Comparison of ENCODE assay signal across 13 cellular contexts in the genomic region with DNA sequence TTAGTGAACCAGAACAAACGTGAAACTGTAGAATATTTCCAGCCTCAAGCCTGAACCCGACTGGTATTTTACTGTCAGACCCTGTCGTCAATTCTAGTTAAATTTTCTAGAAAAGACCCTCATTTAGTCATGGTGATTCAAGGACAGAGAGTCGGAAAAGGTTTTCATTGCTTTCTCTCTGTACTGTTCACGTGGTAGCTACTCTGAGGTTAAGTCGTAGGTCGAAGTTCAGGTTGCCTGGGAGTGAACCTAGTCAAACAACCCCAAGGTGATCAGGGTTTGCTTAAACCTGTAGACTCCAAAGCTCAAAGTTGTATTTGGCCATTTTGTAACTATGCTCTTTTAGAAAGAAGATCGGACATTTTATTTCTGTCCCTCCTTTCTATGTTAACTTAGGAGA.
DNase-seq lines count a peak whose midpoint lies in the region; ATAC-seq, FAIRE-seq and TF ChIP-seq lines count a peak whose summit lies in the region.
"Had no signal": no experiment of that assay in that cellular context is flagged by ENCODE, and none has a peak within 500 bp of the region (broad histone marks: within the 10 kb centered on the region; RNA-seq: fewer than 3 reads in every experiment).

No MANE protein-coding gene starts in this region.

- no peak overlapping the region for H3K4me3 ChIP-seq in IMR-90 (ENCODE audit: insufficient read depth, low read depth, low read length)
- H3K4me3 ChIP-seq in mesendoderm (ENCODE audit: low read length) = no peak overlapping the region
- H3K4me3 ChIP-seq: GM12878, HAP-1 had no signal

- no peak overlapping the region for H3K18ac ChIP-seq in IMR-90 (ENCODE audit: low read depth, low read length)
- peak overlapping the region; percentile 29 for H3K18ac ChIP-seq in mesendoderm (ENCODE audit: low read length)

- intact Hi-C loops in IMR-90 (cut with micrococcal nuclease) = no loop called here

- no peak overlapping the region for H2AFZ ChIP-seq in IMR-90 (replicated peaks; ENCODE audit: low read length, poor library complexity)

- FAIRE-seq in GM12891 (lab: Jason Lieb, UNC) = peak; percentile 65
- FAIRE-seq: GM12878, H1 had no signal

- H3K79me1 ChIP-seq in IMR-90 (ENCODE audit: low read depth in 1 of 2, low read length in 2 of 2) (peaks cover 35 to 46% of the 10 kb centered on the region in 2 experiments), mesendoderm (ENCODE audit: low read length) (no peaks in the 10 kb centered on the region)

- no peak for TF ChIP-seq RAD21 in IMR-90 (IDR thresholded peaks at IDR 0.05; ENCODE audit: low read length)

- H2BK5ac ChIP-seq in IMR-90 (ENCODE audit: low read depth, low read length, poor library complexity, severe bottlenecking) (no peak overlapping the region), mesendoderm (ENCODE audit: low read length) (peak overlapping the region; percentile 74)

- H2BK120ac ChIP-seq in IMR-90 (ENCODE audit: low read depth, low read length) = no peak overlapping the region
- no peak overlapping the region for H2BK120ac ChIP-seq in mesendoderm (ENCODE audit: low read depth, low read length)

- no peak overlapping the region for H3K4me2 ChIP-seq in IMR-90 (ENCODE audit: low read depth, low read length)
- H3K4me2 ChIP-seq in mesendoderm (ENCODE audit: low read length) = no peak overlapping the region

- H2BK15ac ChIP-seq in IMR-90 (ENCODE audit: low read depth, low read length) = no peak overlapping the region
- peak overlapping the region; percentile 42 for H2BK15ac ChIP-seq in mesendoderm (replicated peaks; ENCODE audit: low read depth)

- H3K9ac ChIP-seq in IMR-90 (ENCODE audit: low read depth, low read length) (no peak overlapping the region), mesendoderm (ENCODE audit: low read length) (no peak overlapping the region)

- no peak for TF ChIP-seq POLR2A in GM12891 (IDR thresholded peaks at IDR 0.05; ENCODE audit: low read depth, low read length)
- no peak for TF ChIP-seq POLR2A in IMR-90 (IDR thresholded peaks at IDR 0.05; ENCODE audit: low read depth, low read length)

- no TSS peak for BruUV-seq in IMR-90 (replicated peaks; lab: Mats Ljungman, UMichigan)

- no peak overlapping the region for H3K56ac ChIP-seq in IMR-90 (ENCODE audit: extremely low read depth, insufficient read depth, low read length)
- peak overlapping the region; percentile 69 for H3K56ac ChIP-seq in mesendoderm (ENCODE audit: low read length)

- no peak overlapping the region for H2BK20ac ChIP-seq in IMR-90 (ENCODE audit: low read depth, low read length)

- POLR2A ChIA-PET in IMR-90 (lab: Charles Lee; ENCODE audit: unreplicated experiment) = no interaction called here

- H4K91ac ChIP-seq in IMR-90 (ENCODE audit: insufficient read depth, low read depth, low read length) = no peak overlapping the region

- dilution Hi-C loops in IMR-90 (cut with HindIII; ENCODE audit: low sequenced_read_pairs, unreplicated experiment) = no loop called here

- H2AK5ac ChIP-seq in IMR-90 (ENCODE audit: low read depth, low read length) (no peak overlapping the region), mesendoderm (ENCODE audit: low read length) (peak overlapping the region; percentile 76)

- H3K36me3 ChIP-seq in IMR-90 (ENCODE audit: control insufficient read depth, insufficient read depth, low read length) (peaks cover 2% of the 10 kb centered on the region), mesendoderm (ENCODE audit: control insufficient read depth, insufficient read depth, low read length) (no peaks in the 10 kb centered on the region)
- H3K36me3 ChIP-seq: HAP-1 had no signal

- no peak overlapping the region for H3K23ac ChIP-seq in IMR-90 (ENCODE audit: low read depth, low read length)
- H3K23ac ChIP-seq in mesendoderm (ENCODE audit: low read length) = no peak overlapping the region

- 0 out of 2 replicates have a peak overlapping the region, but pooled peaks have one; percentile 37 for H3K14ac ChIP-seq in IMR-90 (replicated peaks; ENCODE audit: low read depth, low read length)

- H2AK9ac ChIP-seq in IMR-90 (replicated peaks; ENCODE audit: low read depth, low read length, poor library complexity) = no peak overlapping the region

- no peak overlapping the region for H3K4ac ChIP-seq in IMR-90 (ENCODE audit: low read depth, low read length)
- peak overlapping the region; percentile 70 for H3K4ac ChIP-seq in mesendoderm (ENCODE audit: low read depth, low read length)

- H4K5ac ChIP-seq in IMR-90 (ENCODE audit: low read depth, low read length) (no peak overlapping the region), mesendoderm (ENCODE audit: low read length) (peak overlapping the region; percentile 6)

- WGBS in IMR-90 (ENCODE audit: extremely low coverage in 2 of 2, insufficient read length in 1 of 2), 2 experiments = 93% methylated on average over 3 of the region's 8 CpGs; no CpG with 5 or more reads in 1 of the 2 experiments
- no CpG with 5 or more reads among the region's 8 CpGs for WGBS in mesendoderm (ENCODE audit: extremely low coverage, insufficient coverage, low lambda C conversion rate)

- H4K20me1 ChIP-seq in IMR-90 (ENCODE audit: insufficient read depth, low read length) = no peaks in the 10 kb centered on the region; the same call in 1 of the 2 replicates

- H3K9me1 ChIP-seq in IMR-90 (ENCODE audit: insufficient read depth, low read length) = no peaks in the 10 kb centered on the region; the same call in 1 of the 2 replicates

- DNase-seq in GM12891 (ENCODE audit: insufficient read length, low spot score) (no peak), IMR-90 (no peak), left lobe of liver (ENCODE audit: low spot score) (no peak), mesendoderm (no peak), NCI-H1436 treated with DMSO at 0.1 percent for 48 hours (lab: John Stamatoyannopoulos, UW) (no peak)
- DNase-seq: C1 segment of cervical spinal cord; CD4-positive, alpha-beta T cell; DMS79 had no signal

- H3K27me3 ChIP-seq in IMR-90 (ENCODE audit: control insufficient read depth, insufficient read depth, low read length) (no peaks in the 10 kb centered on the region), mesendoderm (ENCODE audit: insufficient read depth, low read length, poor library complexity) (no peaks in the 10 kb centered on the region)

- in situ Hi-C loops in IMR-90 (cut with MboI; ENCODE audit: low sequenced_read_pairs) = no loop called here

- TF ChIP-seq CTCF in IMR-90 (conservative IDR thresholded peaks at IDR 0.05; ENCODE audit: low read depth, low read length) = no peak

- peaks cover 7% of the 10 kb centered on the region for H3K4me1 ChIP-seq in IMR-90 (ENCODE audit: control insufficient read depth, insufficient read depth, low read length)
- H3K4me1 ChIP-seq in mesendoderm (ENCODE audit: control insufficient read depth, low read depth, low read length) = peaks cover 9% of the 10 kb centered on the region
- H3K4me1 ChIP-seq: HAP-1 had no signal

- CTCF ChIA-PET in IMR-90 (lab: Yijun Ruan, JAX) = interaction anchor here (0.8 to 1.0 kb wide), 2 partner anchors 9 to 26 kb away, joined by 3 to 4 read pairs; no protein-coding TSS in a partner anchor

- ATAC-seq in IMR-90 (ENCODE audit: low read depth) (no peak), left lobe of liver (peak; percentile 82), GM18517 (IDR thresholded peaks at IDR 0.05; ENCODE audit: unreplicated experiment) (no peak), HG03521 (IDR thresholded peaks at IDR 0.05; ENCODE audit: unreplicated experiment) (no peak)
- ATAC-seq: GM12878 had no signal

- no peaks in the 10 kb centered on the region for H3K9me3 ChIP-seq in IMR-90 (ENCODE audit: control insufficient read depth, insufficient read depth, low read length)
- H3K9me3 ChIP-seq: HAP-1 had no signal

- no peaks in the 10 kb centered on the region for H3K79me2 ChIP-seq in mesendoderm (ENCODE audit: control insufficient read depth, insufficient read depth, low read length)

- no peak overlapping the region for H4K8ac ChIP-seq in IMR-90 (ENCODE audit: low read depth in 2 of 2, low read length in 2 of 2)
- no peak overlapping the region for H4K8ac ChIP-seq in mesendoderm (ENCODE audit: low read depth, low read length)

- H3K27ac ChIP-seq in IMR-90 (ENCODE audit: insufficient read depth, low read length) = no peak overlapping the region
- H3K27ac ChIP-seq in mesendoderm (ENCODE audit: low read depth, low read length) = no peak overlapping the region

TF ChIP-seq in GM12891, 5 proteins besides CTCF, POLR2A, EP300 and RAD21:
- no peak for TF ChIP-seq POU2F2 (IDR thresholded peaks at IDR 0.05; ENCODE audit: low read depth, low read length)
- no peak for TF ChIP-seq TAF1 (IDR thresholded peaks at IDR 0.05; ENCODE audit: low read depth, low read length)
- no peak for TF ChIP-seq POLR2AphosphoS5 (IDR thresholded peaks at IDR 0.05; ENCODE audit: low read depth, low read length)
- TF ChIP-seq SPI1 (IDR thresholded peaks at IDR 0.05; ENCODE audit: low read depth, low read length) = no peak
- no peak for TF ChIP-seq PAX5 (IDR thresholded peaks at IDR 0.05; ENCODE audit: insufficient read depth, low read length, severe bottlenecking)

TF ChIP-seq in IMR-90, 13 proteins besides CTCF, POLR2A, EP300 and RAD21:
- TF ChIP-seq MAFK (IDR thresholded peaks at IDR 0.05; ENCODE audit: low read depth, low read length) = no peak
